In genomic region chr5:63401434-63402046, GRCh38 we compare ENCODE assay signal across 9 cellular contexts.
A peak's percentile ranks its signal among the peaks of the same experiment; 100 is the strongest.
DNase-seq lines count a peak whose midpoint lies in the region; ATAC-seq lines count a peak whose summit lies in the region.
"Had no signal": no experiment of that assay in that cellular context is flagged by ENCODE, and none has a peak within 500 bp of the region (broad histone marks: within the 10 kb centered on the region; RNA-seq: fewer than 3 reads in every experiment).

No MANE protein-coding gene starts in this region.

- no peak overlapping the region for H3K27ac Mint-ChIP-seq in activated T-cell treated with anti-CD3 and anti-CD28 coated beads, Interleukin-2, amount 50 U/mL, for 72 hours
- H3K27ac Mint-ChIP-seq in T-helper 17 cell: no peak overlapping the region
- H3K27ac Mint-ChIP-seq: memory B cell had no signal

- H4K91ac ChIP-seq in neuronal stem cell (ENCODE audit: low read depth, low read length, poor library complexity): no peak overlapping the region

- H3K23ac ChIP-seq in neuronal stem cell (ENCODE audit: low read depth, low read length, poor library complexity): no peak overlapping the region

- H3K4me3 Mint-ChIP-seq in activated T-cell treated with anti-CD3 and anti-CD28 coated beads, Interleukin-2, amount 50 U/mL, for 72 hours: no peak overlapping the region
- no peak overlapping the region for H3K4me3 Mint-ChIP-seq in activated T-cell treated with anti-CD3 and anti-CD28 coated beads, Interleukin-2, amount 50 U/mL, for 4 hours
- no peak overlapping the region for H3K4me3 Mint-ChIP-seq in T-helper 17 cell
- H3K4me3 Mint-ChIP-seq: memory B cell had no signal

- peak; percentile 22 to 45 for DNase-seq in activated T-cell treated with anti-CD3 and anti-CD28 coated beads, Interleukin-2, amount 50 U/mL, for 72 hours
- DNase-seq in activated T-cell treated with anti-CD3 and anti-CD28 coated beads, Interleukin-2, amount 50 U/mL, for 4 hours: no peak
- DNase-seq in Karpas-422 (peak; percentile 81), SKM-1 (lab: John Stamatoyannopoulos, UW; ENCODE audit: unreplicated experiment) (peak; percentile 33), neuronal stem cell (ENCODE audit: low spot score) (peak; percentile 68), T-helper 17 cell (no peak)

- H2AFZ ChIP-seq in Karpas-422 (ENCODE audit: low read length) (no peak overlapping the region), neuronal stem cell (ENCODE audit: low read length) (no peak overlapping the region)

- no peaks in the 10 kb centered on the region for H3K79me1 ChIP-seq in neuronal stem cell (ENCODE audit: low read depth, low read length)

- H3K36me3 Mint-ChIP-seq in activated T-cell treated with anti-CD3 and anti-CD28 coated beads, Interleukin-2, amount 50 U/mL, for 72 hours (ENCODE audit: insufficient read depth in 2 of 2): no peaks in the 10 kb centered on the region
- H3K36me3 Mint-ChIP-seq in activated T-cell treated with anti-CD3 and anti-CD28 coated beads, Interleukin-2, amount 50 U/mL, for 4 hours (ENCODE audit: insufficient read depth): no peaks in the 10 kb centered on the region
- no peaks in the 10 kb centered on the region for H3K36me3 Mint-ChIP-seq in T-helper 17 cell (ENCODE audit: low read depth)
- H3K36me3 Mint-ChIP-seq: memory B cell had no signal

- H4K20me1 ChIP-seq in Karpas-422 (ENCODE audit: insufficient read depth, low read depth, low read length): no peaks in the 10 kb centered on the region

- H3K4me3 ChIP-seq in Karpas-422 (ENCODE audit: low read length) (no peak overlapping the region), neuronal stem cell (ENCODE audit: low read length in 2 of 2) (no peak overlapping the region)

- H3K4me2 ChIP-seq in Karpas-422 (ENCODE audit: low read depth, low read length, poor library complexity, severe bottlenecking) (no peak overlapping the region), neuronal stem cell (ENCODE audit: insufficient read depth, low read length, poor library complexity, severe bottlenecking) (no peak overlapping the region)

- H3K9me2 ChIP-seq in Karpas-422 (replicated peaks; ENCODE audit: insufficient read depth, low read length): no peaks in the 10 kb centered on the region

- H2BK15ac ChIP-seq in neuronal stem cell (ENCODE audit: low read length): no peak overlapping the region

- peaks cover 0 to 1% of the 10 kb centered on the region in 2 donors for H3K9me3 Mint-ChIP-seq in activated T-cell treated with anti-CD3 and anti-CD28 coated beads, Interleukin-2, amount 50 U/mL, for 72 hours
- peaks cover 3% of the 10 kb centered on the region for H3K9me3 Mint-ChIP-seq in activated T-cell treated with anti-CD3 and anti-CD28 coated beads, Interleukin-2, amount 50 U/mL, for 4 hours

- H3K4me1 Mint-ChIP-seq in activated T-cell treated with anti-CD3 and anti-CD28 coated beads, Interleukin-2, amount 50 U/mL, for 72 hours (ENCODE audit: low read depth): no peaks in the 10 kb centered on the region
- H3K4me1 Mint-ChIP-seq in activated T-cell treated with anti-CD3 and anti-CD28 coated beads, Interleukin-2, amount 50 U/mL, for 4 hours (ENCODE audit: low read depth): no peaks in the 10 kb centered on the region
- no peaks in the 10 kb centered on the region for H3K4me1 Mint-ChIP-seq in T-helper 17 cell
- H3K4me1 Mint-ChIP-seq: memory B cell had no signal

- no peak overlapping the region for H2BK120ac ChIP-seq in neuronal stem cell (ENCODE audit: low read depth, low read length)

- H3K9me3 ChIP-seq in Karpas-422 (ENCODE audit: low read length) (no peaks in the 10 kb centered on the region), neuronal stem cell (replicated peaks in 1 of 2; ENCODE audit: control insufficient read depth in 2 of 2, insufficient read depth in 1 of 2, low read depth in 1 of 2, low read length in 2 of 2) (no peaks in the 10 kb centered on the region), T-helper 17 cell (ENCODE audit: control insufficient read depth, low read length, poor library complexity, severe bottlenecking) (no peaks in the 10 kb centered on the region)

- no peak overlapping the region for H2AK5ac ChIP-seq in neuronal stem cell (ENCODE audit: low read depth, low read length)

- H3K4me1 ChIP-seq in Karpas-422 (ENCODE audit: low read length) (no peaks in the 10 kb centered on the region), neuronal stem cell (ENCODE audit: control insufficient read depth in 2 of 2, insufficient read depth in 1 of 2, low read depth in 1 of 2, low read length in 2 of 2) (no peaks in the 10 kb centered on the region)

- H3K14ac ChIP-seq in neuronal stem cell (ENCODE audit: low read length): no peak overlapping the region

- no peak overlapping the region for H2BK5ac ChIP-seq in neuronal stem cell (ENCODE audit: low read length)

- ATAC-seq in activated T-cell treated with anti-CD3 and anti-CD28 coated beads, Interleukin-2, amount 50 U/mL, for 72 hours (replicated peaks in 1 of 2): peak in 1 of 2 donors; percentile 31
- ATAC-seq in activated T-cell treated with anti-CD3 and anti-CD28 coated beads, Interleukin-2, amount 50 U/mL, for 4 hours: no peak
- ATAC-seq in GM21723 (IDR thresholded peaks at IDR 0.05; ENCODE audit: unreplicated experiment) (peak; percentile 89), esophagus mucosa (peak; percentile 59), T-helper 17 cell (no peak)

- H3K4ac ChIP-seq in neuronal stem cell (ENCODE audit: low read length): no peak overlapping the region

- no CpG with 5 or more reads among the region's 7 CpGs for WGBS in neuronal stem cell (ENCODE audit: extremely low coverage in 2 of 2, insufficient read length in 2 of 2, insufficient replicate concordance in 1 of 2), 2 donors

- H3K36me3 ChIP-seq in Karpas-422 (ENCODE audit: insufficient read depth, low read length) (no peaks in the 10 kb centered on the region), neuronal stem cell (replicated peaks in 1 of 2; ENCODE audit: control insufficient read depth in 2 of 2, insufficient read depth in 2 of 2, low read length in 2 of 2) (no peaks in the 10 kb centered on the region)

- H2BK12ac ChIP-seq in neuronal stem cell (ENCODE audit: low read length): no peak overlapping the region

- H3K27ac ChIP-seq in Karpas-422 (ENCODE audit: low read length): no peak overlapping the region
- no peak overlapping the region for H3K27ac ChIP-seq in neuronal stem cell (replicated peaks; ENCODE audit: low read length)

- H3K79me2 ChIP-seq in Karpas-422 (ENCODE audit: low read length): no peaks in the 10 kb centered on the region

- H4K8ac ChIP-seq in neuronal stem cell (ENCODE audit: low read depth, low read length): no peak overlapping the region

- H3K9ac ChIP-seq in Karpas-422 (ENCODE audit: low read length) (no peak overlapping the region), neuronal stem cell (ENCODE audit: low read depth, low read length, poor library complexity) (no peak overlapping the region)

- no peaks in the 10 kb centered on the region for H3K27me3 Mint-ChIP-seq in activated T-cell treated with anti-CD3 and anti-CD28 coated beads, Interleukin-2, amount 50 U/mL, for 72 hours (ENCODE audit: low read depth)
- no peaks in the 10 kb centered on the region for H3K27me3 Mint-ChIP-seq in activated T-cell treated with anti-CD3 and anti-CD28 coated beads, Interleukin-2, amount 50 U/mL, for 4 hours (ENCODE audit: low read depth)
- no peaks in the 10 kb centered on the region for H3K27me3 Mint-ChIP-seq in T-helper 17 cell
- H3K27me3 Mint-ChIP-seq: memory B cell had no signal

- no peaks in the 10 kb centered on the region for H3K27me3 ChIP-seq in Karpas-422 (ENCODE audit: low read length)
- H3K27me3 ChIP-seq in neuronal stem cell (ENCODE audit: control insufficient read depth in 3 of 3, insufficient read depth in 3 of 3, low read depth in 1 of 3, low read length in 3 of 3): no peaks in the 10 kb centered on the region

- no peak overlapping the region for H3K18ac ChIP-seq in neuronal stem cell (ENCODE audit: low read length)

Comparison
In these comparisons a context has a peak if more than half of its experiments do, and no peak if none do; other contexts are left out.
1. DNase-seq: peak in activated T-cell treated with anti-CD3 and anti-CD28 coated beads, Interleukin-2, amount 50 U/mL, for 72 hours (2 of 2), Karpas-422 (single experiment), SKM-1 (single experiment) and neuronal stem cell (single experiment); none in activated T-cell treated with anti-CD3 and anti-CD28 coated beads, Interleukin-2, amount 50 U/mL, for 4 hours (single experiment) and T-helper 17 cell (0 of 3).
2. ATAC-seq: peak in GM21723 (single experiment) and esophagus mucosa (single experiment); none in activated T-cell treated with anti-CD3 and anti-CD28 coated beads, Interleukin-2, amount 50 U/mL, for 4 hours (0 of 2) and T-helper 17 cell (single experiment).